Comparison of ENCODE assay signal across 1 cellular context in the genomic region with DNA sequence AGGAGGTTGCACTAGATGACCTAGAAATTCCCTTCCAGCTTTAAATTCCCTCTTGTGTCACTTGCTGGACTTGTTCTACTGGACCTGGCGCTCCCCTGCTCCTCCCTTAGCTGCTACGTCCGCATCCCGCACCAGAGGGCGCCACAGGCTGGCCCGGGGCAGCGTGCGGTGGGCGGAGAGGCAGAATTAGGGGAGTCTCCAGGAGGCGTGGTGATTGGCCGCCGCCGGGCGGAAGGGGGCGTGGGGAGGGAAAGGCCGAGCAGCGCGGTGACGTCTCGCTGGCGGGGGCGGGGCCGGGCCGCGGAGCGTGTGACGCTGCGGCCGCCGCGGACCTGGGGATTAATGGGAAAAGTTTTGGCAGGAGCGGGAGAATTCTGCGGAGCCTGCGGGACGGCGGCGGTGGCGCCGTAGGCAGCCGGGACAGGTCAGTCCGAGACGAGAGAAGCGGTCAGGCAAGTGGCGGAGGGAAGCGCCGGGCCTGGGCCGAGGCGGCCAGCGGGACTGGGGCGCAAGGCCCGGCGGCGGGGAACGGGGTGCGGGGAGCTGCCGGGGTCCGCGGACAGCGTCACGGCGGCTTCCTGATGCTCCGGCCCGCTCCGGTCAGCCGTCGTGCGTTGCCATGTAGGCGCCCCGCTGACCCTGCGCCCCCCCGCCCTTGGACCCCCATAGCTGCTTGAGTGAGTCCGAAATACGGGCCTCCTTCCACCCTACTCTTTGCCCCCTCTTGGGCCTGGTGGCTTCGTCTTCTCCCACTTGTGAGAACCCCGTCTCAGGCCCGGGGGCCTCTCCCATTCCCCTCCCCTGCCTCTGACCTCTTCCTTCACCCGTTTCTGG.
A peak's percentile ranks its signal among the peaks of the same experiment; 100 is the strongest.
TF ChIP-seq lines count a peak whose summit lies in the region.

TSS of gene PPARD (plus strand) at position 301 of the 834 bp plus-strand sequence. CDS start 68,530 bp downstream, outside the sequence.

TF ChIP-seq in HepG2, 621 proteins besides CTCF, POLR2A, EP300 and RAD21 (continued from another document and continues in another):
- TF ChIP-seq, protein P1, sequence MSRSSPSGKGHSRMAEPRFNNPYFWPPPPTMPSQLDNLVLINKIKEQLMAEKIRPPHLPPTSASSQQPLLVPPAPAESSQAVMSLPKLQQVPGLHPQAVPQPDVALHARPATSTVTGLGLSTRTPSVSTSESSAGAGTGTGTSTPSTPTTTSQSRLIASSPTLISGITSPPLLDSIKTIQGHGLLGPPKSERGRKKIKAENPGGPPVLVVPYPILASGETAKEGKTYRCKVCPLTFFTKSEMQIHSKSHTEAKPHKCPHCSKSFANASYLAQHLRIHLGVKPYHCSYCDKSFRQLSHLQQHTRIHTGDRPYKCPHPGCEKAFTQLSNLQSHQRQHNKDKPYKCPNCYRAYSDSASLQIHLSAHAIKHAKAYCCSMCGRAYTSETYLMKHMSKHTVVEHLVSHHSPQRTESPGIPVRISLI (CRISPR knock-in tag; IDR thresholded peaks at IDR 0.05; ENCODE audit: borderline replicate concordance), result no peak; the same call in 1 of the 2 replicates
- TF ChIP-seq SP4 (CRISPR knock-in tag; IDR thresholded peaks at IDR 0.05) (peak; percentile 99), ZNF446 (CRISPR knock-in tag; IDR thresholded peaks at IDR 0.05) (peak; percentile 68; the same call in 1 of the 2 replicates), MXI1 (IDR thresholded peaks at IDR 0.05; ENCODE audit: borderline replicate concordance, low read depth, low read length) (peak; percentile 94; the same call in 1 of the 3 replicates), ZMYM2 (CRISPR knock-in tag; IDR thresholded peaks at IDR 0.05) (no peak), KMT2B (CRISPR knock-in tag; IDR thresholded peaks at IDR 0.05) (peak; percentile 64), CREM (IDR thresholded peaks at IDR 0.05) (no peak), CREM (CRISPR knock-in tag; IDR thresholded peaks at IDR 0.05) (no peak), RFXANK (CRISPR knock-in tag; IDR thresholded peaks at IDR 0.05) (0 out of 2 replicates have a peak, but pooled peaks have one; percentile 16), TFDP2 (CRISPR knock-in tag; IDR thresholded peaks at IDR 0.05) (peak; percentile 75), PPARG (CRISPR knock-in tag; conservative IDR thresholded peaks at IDR 0.05) (peak; percentile 82), ZNF720 (CRISPR knock-in tag; IDR thresholded peaks at IDR 0.05) (no peak), MEIS2 (CRISPR knock-in tag; IDR thresholded peaks at IDR 0.05) (peak; percentile 74), ZBTB8A (CRISPR knock-in tag; IDR thresholded peaks at IDR 0.05; ENCODE audit: borderline replicate concordance, low read depth) (no peak; the same call in 1 of the 2 replicates), TCF7L2 (IDR thresholded peaks at IDR 0.05; ENCODE audit: low read depth, low read length) (no peak), HOXA9 (CRISPR knock-in tag; IDR thresholded peaks at IDR 0.05; ENCODE audit: borderline replicate concordance) (no peak), PCBP1 (IDR thresholded peaks at IDR 0.05; ENCODE audit: borderline replicate concordance, low read depth, low read length) (peak; percentile 16; the same call in 1 of the 2 replicates), SATB2 (CRISPR knock-in tag; IDR thresholded peaks at IDR 0.05) (no peak), GTF2F1 (IDR thresholded peaks at IDR 0.05; ENCODE audit: low read length) (no peak), FIP1L1 (IDR thresholded peaks at IDR 0.05; ENCODE audit: borderline replicate concordance, insufficient read depth, low read depth, low read length) (no peak), CHD2 (IDR thresholded peaks at IDR 0.05; ENCODE audit: low read depth, low read length) (no peak), TCF7 (IDR thresholded peaks at IDR 0.05; ENCODE audit: low read depth) (no peak), ATF7 (IDR thresholded peaks at IDR 0.05) (no peak; the same call in 1 of the 2 replicates), ATF7 (CRISPR knock-in tag; IDR thresholded peaks at IDR 0.05) (no peak; the same call in 1 of the 2 replicates), HOMEZ (CRISPR knock-in tag; IDR thresholded peaks at IDR 0.05; ENCODE audit: low read depth) (peak; percentile 88), ZNF704 (CRISPR knock-in tag; IDR thresholded peaks at IDR 0.05; ENCODE audit: borderline replicate concordance) (peak; percentile 22; the same call in 1 of the 2 replicates), KDM1A (CRISPR knock-in tag; IDR thresholded peaks at IDR 0.05) (peak; percentile 53; the same call in 1 of the 2 replicates), SOX6 (IDR thresholded peaks at IDR 0.05) (no peak), SOX6 (CRISPR knock-in tag; IDR thresholded peaks at IDR 0.05) (peak; percentile 59), SSRP1 (CRISPR knock-in tag; IDR thresholded peaks at IDR 0.05) (0 out of 2 replicates have a peak, but pooled peaks have one; percentile 88), MED8 (CRISPR knock-in tag; IDR thresholded peaks at IDR 0.05; ENCODE audit: insufficient replicate concordance) (no peak), ZBTB42 (CRISPR knock-in tag; IDR thresholded peaks at IDR 0.05) (no peak), ZNF530 (CRISPR knock-in tag; IDR thresholded peaks at IDR 0.05; ENCODE audit: low read depth) (no peak), RARG (CRISPR knock-in tag; IDR thresholded peaks at IDR 0.05; ENCODE audit: low read depth) (no peak; the same call in 1 of the 2 replicates), JUNB (CRISPR knock-in tag; IDR thresholded peaks at IDR 0.05; ENCODE audit: borderline replicate concordance) (no peak)
- TF ChIP-seq, protein P2, sequence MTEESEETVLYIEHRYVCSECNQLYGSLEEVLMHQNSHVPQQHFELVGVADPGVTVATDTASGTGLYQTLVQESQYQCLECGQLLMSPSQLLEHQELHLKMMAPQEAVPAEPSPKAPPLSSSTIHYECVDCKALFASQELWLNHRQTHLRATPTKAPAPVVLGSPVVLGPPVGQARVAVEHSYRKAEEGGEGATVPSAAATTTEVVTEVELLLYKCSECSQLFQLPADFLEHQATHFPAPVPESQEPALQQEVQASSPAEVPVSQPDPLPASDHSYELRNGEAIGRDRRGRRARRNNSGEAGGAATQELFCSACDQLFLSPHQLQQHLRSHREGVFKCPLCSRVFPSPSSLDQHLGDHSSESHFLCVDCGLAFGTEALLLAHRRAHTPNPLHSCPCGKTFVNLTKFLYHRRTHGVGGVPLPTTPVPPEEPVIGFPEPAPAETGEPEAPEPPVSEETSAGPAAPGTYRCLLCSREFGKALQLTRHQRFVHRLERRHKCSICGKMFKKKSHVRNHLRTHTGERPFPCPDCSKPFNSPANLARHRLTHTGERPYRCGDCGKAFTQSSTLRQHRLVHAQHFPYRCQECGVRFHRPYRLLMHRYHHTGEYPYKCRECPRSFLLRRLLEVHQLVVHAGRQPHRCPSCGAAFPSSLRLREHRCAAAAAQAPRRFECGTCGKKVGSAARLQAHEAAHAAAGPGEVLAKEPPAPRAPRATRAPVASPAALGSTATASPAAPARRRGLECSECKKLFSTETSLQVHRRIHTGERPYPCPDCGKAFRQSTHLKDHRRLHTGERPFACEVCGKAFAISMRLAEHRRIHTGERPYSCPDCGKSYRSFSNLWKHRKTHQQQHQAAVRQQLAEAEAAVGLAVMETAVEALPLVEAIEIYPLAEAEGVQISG (CRISPR knock-in tag; IDR thresholded peaks at IDR 0.05), result peak; percentile 76
- TF ChIP-seq, protein P3, sequence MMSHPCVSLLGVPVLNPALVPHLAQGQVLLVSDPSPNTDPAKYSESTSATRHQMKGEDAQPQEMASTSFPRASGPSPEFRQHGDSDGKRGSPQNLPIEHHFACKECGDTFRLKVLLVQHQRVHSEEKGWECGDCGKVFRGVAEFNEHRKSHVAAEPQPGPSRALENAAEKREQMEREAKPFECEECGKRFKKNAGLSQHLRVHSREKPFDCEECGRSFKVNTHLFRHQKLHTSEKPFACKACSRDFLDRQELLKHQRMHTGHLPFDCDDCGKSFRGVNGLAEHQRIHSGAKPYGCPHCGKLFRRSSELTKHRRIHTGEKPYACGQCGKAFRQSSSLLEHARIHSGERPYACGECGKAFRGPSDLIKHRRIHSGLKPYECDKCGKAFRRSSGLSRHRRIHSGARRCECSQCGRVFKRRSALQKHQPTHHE (CRISPR knock-in tag; IDR thresholded peaks at IDR 0.05; ENCODE audit: borderline replicate concordance), result 0 out of 2 replicates have a peak, but pooled peaks have one; percentile 35
- TF ChIP-seq, protein P4, sequence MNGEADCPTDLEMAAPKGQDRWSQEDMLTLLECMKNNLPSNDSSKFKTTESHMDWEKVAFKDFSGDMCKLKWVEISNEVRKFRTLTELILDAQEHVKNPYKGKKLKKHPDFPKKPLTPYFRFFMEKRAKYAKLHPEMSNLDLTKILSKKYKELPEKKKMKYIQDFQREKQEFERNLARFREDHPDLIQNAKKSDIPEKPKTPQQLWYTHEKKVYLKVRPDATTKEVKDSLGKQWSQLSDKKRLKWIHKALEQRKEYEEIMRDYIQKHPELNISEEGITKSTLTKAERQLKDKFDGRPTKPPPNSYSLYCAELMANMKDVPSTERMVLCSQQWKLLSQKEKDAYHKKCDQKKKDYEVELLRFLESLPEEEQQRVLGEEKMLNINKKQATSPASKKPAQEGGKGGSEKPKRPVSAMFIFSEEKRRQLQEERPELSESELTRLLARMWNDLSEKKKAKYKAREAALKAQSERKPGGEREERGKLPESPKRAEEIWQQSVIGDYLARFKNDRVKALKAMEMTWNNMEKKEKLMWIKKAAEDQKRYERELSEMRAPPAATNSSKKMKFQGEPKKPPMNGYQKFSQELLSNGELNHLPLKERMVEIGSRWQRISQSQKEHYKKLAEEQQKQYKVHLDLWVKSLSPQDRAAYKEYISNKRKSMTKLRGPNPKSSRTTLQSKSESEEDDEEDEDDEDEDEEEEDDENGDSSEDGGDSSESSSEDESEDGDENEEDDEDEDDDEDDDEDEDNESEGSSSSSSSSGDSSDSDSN (CRISPR knock-in tag; IDR thresholded peaks at IDR 0.05), result peak; percentile 44; the same call in 1 of the 2 replicates
- TF ChIP-seq, protein P5, sequence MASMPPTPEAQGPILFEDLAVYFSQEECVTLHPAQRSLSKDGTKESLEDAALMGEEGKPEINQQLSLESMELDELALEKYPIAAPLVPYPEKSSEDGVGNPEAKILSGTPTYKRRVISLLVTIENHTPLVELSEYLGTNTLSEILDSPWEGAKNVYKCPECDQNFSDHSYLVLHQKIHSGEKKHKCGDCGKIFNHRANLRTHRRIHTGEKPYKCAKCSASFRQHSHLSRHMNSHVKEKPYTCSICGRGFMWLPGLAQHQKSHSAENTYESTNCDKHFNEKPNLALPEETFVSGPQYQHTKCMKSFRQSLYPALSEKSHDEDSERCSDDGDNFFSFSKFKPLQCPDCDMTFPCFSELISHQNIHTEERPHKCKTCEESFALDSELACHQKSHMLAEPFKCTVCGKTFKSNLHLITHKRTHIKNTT (CRISPR knock-in tag; IDR thresholded peaks at IDR 0.05), result no peak
